Comparison of ENCODE assay signal across 1 cellular context in the genomic region with DNA sequence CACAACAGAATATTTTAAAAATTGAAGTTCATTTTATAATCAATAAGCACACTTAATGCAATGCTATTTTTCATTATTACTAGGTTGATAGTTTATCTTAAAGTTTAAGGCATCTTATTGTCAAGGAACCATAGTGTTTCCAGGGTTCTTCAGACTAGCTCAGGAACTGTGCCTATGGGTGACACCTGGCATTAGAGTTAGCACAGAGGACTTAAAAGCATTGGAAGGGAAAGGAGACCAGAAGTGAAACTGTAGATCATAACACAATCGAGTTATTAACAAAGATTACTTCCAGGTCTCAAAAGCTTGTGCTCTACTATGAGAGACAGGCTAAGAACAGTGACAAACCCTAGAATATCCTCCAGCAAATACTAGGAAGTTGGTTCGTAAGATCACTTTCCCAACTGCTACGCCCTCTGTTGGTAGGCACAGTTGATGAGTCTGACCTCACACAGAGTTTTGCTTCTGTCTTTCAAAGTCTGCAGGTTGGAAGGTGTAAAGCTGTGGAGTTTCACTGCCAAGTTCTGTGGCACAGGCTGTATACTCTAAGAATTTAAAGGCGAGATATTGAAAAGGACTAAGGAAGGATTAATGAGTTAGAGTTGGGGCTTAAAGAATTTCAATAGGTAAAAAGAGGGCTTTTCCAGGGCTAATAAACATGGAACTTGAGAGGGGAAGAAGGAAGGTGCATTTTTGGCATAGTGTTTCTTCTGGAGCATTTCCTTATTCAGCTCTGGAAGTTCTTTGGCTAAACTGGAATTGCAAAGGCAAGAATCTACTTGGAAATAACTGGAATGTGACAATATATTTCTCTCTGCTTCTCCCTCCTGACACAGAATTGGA.
TF ChIP-seq lines count a peak whose summit lies in the region.

No MANE protein-coding gene starts in this region.

TF ChIP-seq in HepG2, 621 proteins besides CTCF, POLR2A, EP300 and RAD21 (continued from another document and continues in another):
- TF ChIP-seq, protein P1, sequence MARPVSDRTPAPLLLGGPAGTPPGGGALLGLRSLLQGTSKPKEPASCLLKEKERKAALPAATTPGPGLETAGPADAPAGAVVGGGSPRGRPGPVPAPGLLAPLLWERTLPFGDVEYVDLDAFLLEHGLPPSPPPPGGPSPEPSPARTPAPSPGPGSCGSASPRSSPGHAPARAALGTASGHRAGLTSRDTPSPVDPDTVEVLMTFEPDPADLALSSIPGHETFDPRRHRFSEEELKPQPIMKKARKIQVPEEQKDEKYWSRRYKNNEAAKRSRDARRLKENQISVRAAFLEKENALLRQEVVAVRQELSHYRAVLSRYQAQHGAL (CRISPR knock-in tag; IDR thresholded peaks at IDR 0.05; ENCODE audit: not compliant biosample characterization), result no peak
- TF ChIP-seq, protein P2, sequence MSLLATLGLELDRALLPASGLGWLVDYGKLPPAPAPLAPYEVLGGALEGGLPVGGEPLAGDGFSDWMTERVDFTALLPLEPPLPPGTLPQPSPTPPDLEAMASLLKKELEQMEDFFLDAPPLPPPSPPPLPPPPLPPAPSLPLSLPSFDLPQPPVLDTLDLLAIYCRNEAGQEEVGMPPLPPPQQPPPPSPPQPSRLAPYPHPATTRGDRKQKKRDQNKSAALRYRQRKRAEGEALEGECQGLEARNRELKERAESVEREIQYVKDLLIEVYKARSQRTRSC (CRISPR knock-in tag; IDR thresholded peaks at IDR 0.05; ENCODE audit: low read depth), result no peak
- TF ChIP-seq ZFY (CRISPR knock-in tag; IDR thresholded peaks at IDR 0.05), result no peak
- no peak for TF ChIP-seq HOXA7 (CRISPR knock-in tag; IDR thresholded peaks at IDR 0.05)
- no peak for TF ChIP-seq ZNF660 (CRISPR knock-in tag; IDR thresholded peaks at IDR 0.05; ENCODE audit: borderline replicate concordance, low read depth)
- 0 out of 2 replicates have a peak, but pooled peaks have one; percentile 56 for TF ChIP-seq MIXL1 (CRISPR knock-in tag; IDR thresholded peaks at IDR 0.05)
- no peak for TF ChIP-seq SMAD1 (CRISPR knock-in tag; IDR thresholded peaks at IDR 0.05; ENCODE audit: borderline replicate concordance, low read depth)
- no peak for TF ChIP-seq ZIK1 (CRISPR knock-in tag; IDR thresholded peaks at IDR 0.05; ENCODE audit: borderline replicate concordance, low read depth)
- TF ChIP-seq FOXK2 (IDR thresholded peaks at IDR 0.05), result no peak
- TF ChIP-seq ZNF563 (CRISPR knock-in tag; IDR thresholded peaks at IDR 0.05), result no peak
- TF ChIP-seq, protein P3, sequence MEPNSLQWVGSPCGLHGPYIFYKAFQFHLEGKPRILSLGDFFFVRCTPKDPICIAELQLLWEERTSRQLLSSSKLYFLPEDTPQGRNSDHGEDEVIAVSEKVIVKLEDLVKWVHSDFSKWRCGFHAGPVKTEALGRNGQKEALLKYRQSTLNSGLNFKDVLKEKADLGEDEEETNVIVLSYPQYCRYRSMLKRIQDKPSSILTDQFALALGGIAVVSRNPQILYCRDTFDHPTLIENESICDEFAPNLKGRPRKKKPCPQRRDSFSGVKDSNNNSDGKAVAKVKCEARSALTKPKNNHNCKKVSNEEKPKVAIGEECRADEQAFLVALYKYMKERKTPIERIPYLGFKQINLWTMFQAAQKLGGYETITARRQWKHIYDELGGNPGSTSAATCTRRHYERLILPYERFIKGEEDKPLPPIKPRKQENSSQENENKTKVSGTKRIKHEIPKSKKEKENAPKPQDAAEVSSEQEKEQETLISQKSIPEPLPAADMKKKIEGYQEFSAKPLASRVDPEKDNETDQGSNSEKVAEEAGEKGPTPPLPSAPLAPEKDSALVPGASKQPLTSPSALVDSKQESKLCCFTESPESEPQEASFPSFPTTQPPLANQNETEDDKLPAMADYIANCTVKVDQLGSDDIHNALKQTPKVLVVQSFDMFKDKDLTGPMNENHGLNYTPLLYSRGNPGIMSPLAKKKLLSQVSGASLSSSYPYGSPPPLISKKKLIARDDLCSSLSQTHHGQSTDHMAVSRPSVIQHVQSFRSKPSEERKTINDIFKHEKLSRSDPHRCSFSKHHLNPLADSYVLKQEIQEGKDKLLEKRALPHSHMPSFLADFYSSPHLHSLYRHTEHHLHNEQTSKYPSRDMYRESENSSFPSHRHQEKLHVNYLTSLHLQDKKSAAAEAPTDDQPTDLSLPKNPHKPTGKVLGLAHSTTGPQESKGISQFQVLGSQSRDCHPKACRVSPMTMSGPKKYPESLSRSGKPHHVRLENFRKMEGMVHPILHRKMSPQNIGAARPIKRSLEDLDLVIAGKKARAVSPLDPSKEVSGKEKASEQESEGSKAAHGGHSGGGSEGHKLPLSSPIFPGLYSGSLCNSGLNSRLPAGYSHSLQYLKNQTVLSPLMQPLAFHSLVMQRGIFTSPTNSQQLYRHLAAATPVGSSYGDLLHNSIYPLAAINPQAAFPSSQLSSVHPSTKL (CRISPR knock-in tag; IDR thresholded peaks at IDR 0.05), result peak; percentile 56
- peak; percentile 41 for TF ChIP-seq CEBPG (CRISPR knock-in tag; IDR thresholded peaks at IDR 0.05)
- TF ChIP-seq ZNF10 (CRISPR knock-in tag; IDR thresholded peaks at IDR 0.05; ENCODE audit: borderline replicate concordance, low read depth), result no peak
- no peak for TF ChIP-seq JUN (CRISPR knock-in tag; IDR thresholded peaks at IDR 0.05)
- no peak for TF ChIP-seq HNF4G (IDR thresholded peaks at IDR 0.05; ENCODE audit: borderline replicate concordance, low read depth, low read length)
- TF ChIP-seq HNF4G (CRISPR knock-in tag; IDR thresholded peaks at IDR 0.05; ENCODE audit: borderline replicate concordance, low read depth), result no peak
- no peak for TF ChIP-seq SRSF4 (IDR thresholded peaks at IDR 0.05; ENCODE audit: low read depth, low read length, poor library complexity, severe bottlenecking)
- TF ChIP-seq, protein P4, sequence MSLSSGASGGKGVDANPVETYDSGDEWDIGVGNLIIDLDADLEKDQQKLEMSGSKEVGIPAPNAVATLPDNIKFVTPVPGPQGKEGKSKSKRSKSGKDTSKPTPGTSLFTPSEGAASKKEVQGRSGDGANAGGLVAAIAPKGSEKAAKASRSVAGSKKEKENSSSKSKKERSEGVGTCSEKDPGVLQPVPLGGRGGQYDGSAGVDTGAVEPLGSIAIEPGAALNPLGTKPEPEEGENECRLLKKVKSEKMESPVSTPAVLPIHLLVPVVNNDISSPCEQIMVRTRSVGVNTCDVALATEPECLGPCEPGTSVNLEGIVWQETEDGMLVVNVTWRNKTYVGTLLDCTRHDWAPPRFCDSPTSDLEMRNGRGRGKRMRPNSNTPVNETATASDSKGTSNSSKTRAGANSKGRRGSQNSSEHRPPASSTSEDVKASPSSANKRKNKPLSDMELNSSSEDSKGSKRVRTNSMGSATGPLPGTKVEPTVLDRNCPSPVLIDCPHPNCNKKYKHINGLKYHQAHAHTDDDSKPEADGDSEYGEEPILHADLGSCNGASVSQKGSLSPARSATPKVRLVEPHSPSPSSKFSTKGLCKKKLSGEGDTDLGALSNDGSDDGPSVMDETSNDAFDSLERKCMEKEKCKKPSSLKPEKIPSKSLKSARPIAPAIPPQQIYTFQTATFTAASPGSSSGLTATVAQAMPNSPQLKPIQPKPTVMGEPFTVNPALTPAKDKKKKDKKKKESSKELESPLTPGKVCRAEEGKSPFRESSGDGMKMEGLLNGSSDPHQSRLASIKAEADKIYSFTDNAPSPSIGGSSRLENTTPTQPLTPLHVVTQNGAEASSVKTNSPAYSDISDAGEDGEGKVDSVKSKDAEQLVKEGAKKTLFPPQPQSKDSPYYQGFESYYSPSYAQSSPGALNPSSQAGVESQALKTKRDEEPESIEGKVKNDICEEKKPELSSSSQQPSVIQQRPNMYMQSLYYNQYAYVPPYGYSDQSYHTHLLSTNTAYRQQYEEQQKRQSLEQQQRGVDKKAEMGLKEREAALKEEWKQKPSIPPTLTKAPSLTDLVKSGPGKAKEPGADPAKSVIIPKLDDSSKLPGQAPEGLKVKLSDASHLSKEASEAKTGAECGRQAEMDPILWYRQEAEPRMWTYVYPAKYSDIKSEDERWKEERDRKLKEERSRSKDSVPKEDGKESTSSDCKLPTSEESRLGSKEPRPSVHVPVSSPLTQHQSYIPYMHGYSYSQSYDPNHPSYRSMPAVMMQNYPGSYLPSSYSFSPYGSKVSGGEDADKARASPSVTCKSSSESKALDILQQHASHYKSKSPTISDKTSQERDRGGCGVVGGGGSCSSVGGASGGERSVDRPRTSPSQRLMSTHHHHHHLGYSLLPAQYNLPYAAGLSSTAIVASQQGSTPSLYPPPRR (CRISPR knock-in tag; IDR thresholded peaks at IDR 0.05; ENCODE audit: borderline replicate concordance), result no peak
- no peak for TF ChIP-seq NFIC (IDR thresholded peaks at IDR 0.05; ENCODE audit: low read length)
- peak; percentile 98 for TF ChIP-seq SMC3 (IDR thresholded peaks at IDR 0.05; ENCODE audit: low read length)
- no peak for TF ChIP-seq ZNF781 (CRISPR knock-in tag; IDR thresholded peaks at IDR 0.05; ENCODE audit: borderline replicate concordance, not compliant biosample characterization)
- no peak for TF ChIP-seq ARID2 (CRISPR knock-in tag; IDR thresholded peaks at IDR 0.05; ENCODE audit: borderline replicate concordance)
- peak; percentile 62 for TF ChIP-seq ELF1 (CRISPR knock-in tag; IDR thresholded peaks at IDR 0.05)
- no peak for TF ChIP-seq RXRB (CRISPR knock-in tag; IDR thresholded peaks at IDR 0.05; ENCODE audit: borderline replicate concordance)
- TF ChIP-seq, protein P5, sequence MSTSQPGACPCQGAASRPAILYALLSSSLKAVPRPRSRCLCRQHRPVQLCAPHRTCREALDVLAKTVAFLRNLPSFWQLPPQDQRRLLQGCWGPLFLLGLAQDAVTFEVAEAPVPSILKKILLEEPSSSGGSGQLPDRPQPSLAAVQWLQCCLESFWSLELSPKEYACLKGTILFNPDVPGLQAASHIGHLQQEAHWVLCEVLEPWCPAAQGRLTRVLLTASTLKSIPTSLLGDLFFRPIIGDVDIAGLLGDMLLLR (CRISPR knock-in tag; IDR thresholded peaks at IDR 0.05), result no peak
- no peak for TF ChIP-seq ZNF251 (CRISPR knock-in tag; IDR thresholded peaks at IDR 0.05)
- no peak for TF ChIP-seq NFIB (CRISPR knock-in tag; IDR thresholded peaks at IDR 0.05; ENCODE audit: borderline replicate concordance)
- TF ChIP-seq, protein P6, sequence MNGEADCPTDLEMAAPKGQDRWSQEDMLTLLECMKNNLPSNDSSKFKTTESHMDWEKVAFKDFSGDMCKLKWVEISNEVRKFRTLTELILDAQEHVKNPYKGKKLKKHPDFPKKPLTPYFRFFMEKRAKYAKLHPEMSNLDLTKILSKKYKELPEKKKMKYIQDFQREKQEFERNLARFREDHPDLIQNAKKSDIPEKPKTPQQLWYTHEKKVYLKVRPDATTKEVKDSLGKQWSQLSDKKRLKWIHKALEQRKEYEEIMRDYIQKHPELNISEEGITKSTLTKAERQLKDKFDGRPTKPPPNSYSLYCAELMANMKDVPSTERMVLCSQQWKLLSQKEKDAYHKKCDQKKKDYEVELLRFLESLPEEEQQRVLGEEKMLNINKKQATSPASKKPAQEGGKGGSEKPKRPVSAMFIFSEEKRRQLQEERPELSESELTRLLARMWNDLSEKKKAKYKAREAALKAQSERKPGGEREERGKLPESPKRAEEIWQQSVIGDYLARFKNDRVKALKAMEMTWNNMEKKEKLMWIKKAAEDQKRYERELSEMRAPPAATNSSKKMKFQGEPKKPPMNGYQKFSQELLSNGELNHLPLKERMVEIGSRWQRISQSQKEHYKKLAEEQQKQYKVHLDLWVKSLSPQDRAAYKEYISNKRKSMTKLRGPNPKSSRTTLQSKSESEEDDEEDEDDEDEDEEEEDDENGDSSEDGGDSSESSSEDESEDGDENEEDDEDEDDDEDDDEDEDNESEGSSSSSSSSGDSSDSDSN (CRISPR knock-in tag; IDR thresholded peaks at IDR 0.05), result no peak
- TF ChIP-seq ZNF12 (CRISPR knock-in tag; IDR thresholded peaks at IDR 0.05), result no peak
- TF ChIP-seq, protein P7, sequence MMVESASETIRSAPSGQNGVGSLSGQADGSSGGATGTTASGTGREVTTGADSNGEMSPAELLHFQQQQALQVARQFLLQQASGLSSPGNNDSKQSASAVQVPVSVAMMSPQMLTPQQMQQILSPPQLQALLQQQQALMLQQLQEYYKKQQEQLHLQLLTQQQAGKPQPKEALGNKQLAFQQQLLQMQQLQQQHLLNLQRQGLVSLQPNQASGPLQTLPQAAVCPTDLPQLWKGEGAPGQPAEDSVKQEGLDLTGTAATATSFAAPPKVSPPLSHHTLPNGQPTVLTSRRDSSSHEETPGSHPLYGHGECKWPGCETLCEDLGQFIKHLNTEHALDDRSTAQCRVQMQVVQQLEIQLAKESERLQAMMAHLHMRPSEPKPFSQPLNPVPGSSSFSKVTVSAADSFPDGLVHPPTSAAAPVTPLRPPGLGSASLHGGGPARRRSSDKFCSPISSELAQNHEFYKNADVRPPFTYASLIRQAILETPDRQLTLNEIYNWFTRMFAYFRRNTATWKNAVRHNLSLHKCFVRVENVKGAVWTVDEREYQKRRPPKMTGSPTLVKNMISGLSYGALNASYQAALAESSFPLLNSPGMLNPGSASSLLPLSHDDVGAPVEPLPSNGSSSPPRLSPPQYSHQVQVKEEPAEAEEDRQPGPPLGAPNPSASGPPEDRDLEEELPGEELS (CRISPR knock-in tag; IDR thresholded peaks at IDR 0.05), result no peak
- TF ChIP-seq, protein P8, sequence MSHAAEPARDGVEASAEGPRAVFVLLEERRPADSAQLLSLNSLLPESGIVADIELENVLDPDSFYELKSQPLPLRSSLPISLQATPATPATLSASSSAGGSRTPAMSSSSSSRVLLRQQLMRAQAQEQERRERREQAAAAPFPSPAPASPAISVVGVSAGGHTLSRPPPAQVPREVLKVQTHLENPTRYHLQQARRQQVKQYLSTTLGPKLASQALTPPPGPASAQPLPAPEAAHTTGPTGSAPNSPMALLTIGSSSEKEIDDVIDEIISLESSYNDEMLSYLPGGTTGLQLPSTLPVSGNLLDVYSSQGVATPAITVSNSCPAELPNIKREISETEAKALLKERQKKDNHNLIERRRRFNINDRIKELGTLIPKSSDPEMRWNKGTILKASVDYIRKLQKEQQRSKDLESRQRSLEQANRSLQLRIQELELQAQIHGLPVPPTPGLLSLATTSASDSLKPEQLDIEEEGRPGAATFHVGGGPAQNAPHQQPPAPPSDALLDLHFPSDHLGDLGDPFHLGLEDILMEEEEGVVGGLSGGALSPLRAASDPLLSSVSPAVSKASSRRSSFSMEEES (CRISPR knock-in tag; IDR thresholded peaks at IDR 0.05), result no peak
- TF ChIP-seq, protein P9, sequence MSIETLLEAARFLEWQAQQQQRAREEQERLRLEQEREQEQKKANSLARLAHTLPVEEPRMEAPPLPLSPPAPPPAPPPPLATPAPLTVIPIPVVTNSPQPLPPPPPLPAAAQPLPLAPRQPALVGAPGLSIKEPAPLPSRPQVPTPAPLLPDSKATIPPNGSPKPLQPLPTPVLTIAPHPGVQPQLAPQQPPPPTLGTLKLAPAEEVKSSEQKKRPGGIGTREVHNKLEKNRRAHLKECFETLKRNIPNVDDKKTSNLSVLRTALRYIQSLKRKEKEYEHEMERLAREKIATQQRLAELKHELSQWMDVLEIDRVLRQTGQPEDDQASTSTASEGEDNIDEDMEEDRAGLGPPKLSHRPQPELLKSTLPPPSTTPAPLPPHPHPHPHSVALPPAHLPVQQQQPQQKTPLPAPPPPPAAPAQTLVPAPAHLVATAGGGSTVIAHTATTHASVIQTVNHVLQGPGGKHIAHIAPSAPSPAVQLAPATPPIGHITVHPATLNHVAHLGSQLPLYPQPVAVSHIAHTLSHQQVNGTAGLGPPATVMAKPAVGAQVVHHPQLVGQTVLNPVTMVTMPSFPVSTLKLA (IDR thresholded peaks at IDR 0.05), result no peak
- no peak for TF ChIP-seq MBNL3 (CRISPR knock-in tag; conservative IDR thresholded peaks at IDR 0.05)
- no peak for TF ChIP-seq POGZ (CRISPR knock-in tag; IDR thresholded peaks at IDR 0.05)
